10 cellular contexts compared by ENCODE assay signal in the genomic region with DNA sequence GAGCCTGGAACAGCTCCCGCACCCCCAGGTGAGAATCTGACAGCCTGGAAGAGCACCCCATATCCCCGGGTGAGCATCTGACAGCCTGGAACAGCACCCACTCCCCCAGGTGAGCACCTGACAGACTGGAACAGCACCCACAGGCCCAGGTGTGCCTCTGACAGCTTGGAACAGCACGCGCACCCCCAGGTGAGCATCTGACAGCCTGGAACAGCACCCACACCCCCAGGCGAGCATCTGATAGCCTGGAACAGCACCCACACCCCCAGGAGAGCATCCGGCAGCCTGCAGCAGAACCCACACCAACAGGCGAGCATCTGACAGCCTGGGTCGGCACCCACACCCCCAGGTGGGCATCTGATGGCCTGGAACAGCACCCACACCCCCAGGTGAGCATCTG. TPM values are rescaled to one million over a fixed set of nuclear protein-coding genes. Genes with fewer than 3 reads are reported as not detected.
DNase-seq lines count a peak whose midpoint lies in the region; ATAC-seq, FAIRE-seq and TF ChIP-seq lines count a peak whose summit lies in the region.
"Not testable (repeated sequence)": the region's sequence is repeated elsewhere in the genome, so short reads cannot be mapped to it uniquely, and the experiment has no call there.
"Had no signal": no experiment of that assay in that cellular context is flagged by ENCODE, and none has a peak within 500 bp of the region (broad histone marks: within the 10 kb centered on the region; RNA-seq: fewer than 3 reads in every experiment).

No MANE protein-coding gene starts in this region.

- not testable (repeated sequence) for H3K4me1 Mint-ChIP-seq in activated CD4-positive, alpha-beta T cell treated with anti-CD3 and anti-CD28 coated beads, Interleukin-2, amount 10 ng/mL, durations not matched to agents 7 days and 5 days; glutamatergic neuron (ENCODE audit: low read depth, unreplicated experiment); natural killer cell treated with Interleukin-12 subunit alpha and Interleukin-12 subunit beta and Interleukin-15 and Interleukin-18, amount 100 ng/mL, for 72 hours (ENCODE audit: low read depth in 2 of 2)

- FAIRE-seq in kidney (lab: Jason Lieb, UNC), result not testable (repeated sequence)

- H3K27me3 Mint-ChIP-seq in activated CD4-positive, alpha-beta T cell treated with anti-CD3 and anti-CD28 coated beads, Interleukin-2, amount 10 ng/mL, durations not matched to agents 7 days and 5 days; glutamatergic neuron (ENCODE audit: unreplicated experiment); natural killer cell treated with Interleukin-12 subunit alpha and Interleukin-12 subunit beta and Interleukin-15 and Interleukin-18, amount 100 ng/mL, for 72 hours: not testable (repeated sequence)

- not testable (repeated sequence) for TF ChIP-seq CTCF in RWPE2 (IDR thresholded peaks at IDR 0.05; ENCODE audit: poor library complexity, severe bottlenecking); glutamatergic neuron (IDR thresholded peaks at IDR 0.05; ENCODE audit: partially characterized antibody, unreplicated experiment); kidney (IDR thresholded peaks at IDR 0.05; ENCODE audit: borderline replicate concordance, extremely low read depth, insufficient read depth); spleen (IDR thresholded peaks at IDR 0.05 in 8 of 11, conservative IDR thresholded peaks at IDR 0.05 in 3 of 11)

- intact Hi-C loops in kidney (cut with DNase I); spleen (cut with DNase I; ENCODE audit: low total_unique reads); aorta (cut with DNase I): not testable (repeated sequence)

- DNase-seq in RWPE2 (ENCODE audit: low spot score) (peak; percentile 87), glutamatergic neuron (peak; percentile 10), kidney (peak; percentile 51), spleen (peak; percentile 84), aorta (peak; percentile 56 to 91)
- DNase-seq in activated CD4-positive, alpha-beta T cell treated with anti-CD3 and anti-CD28 coated beads, Interleukin-2, amount 10 ng/mL, durations not matched to agents 7 days and 5 days, result peak; percentile 5
- DNase-seq in activated effector memory CD4-positive, alpha-beta T cell treated with anti-CD3 and anti-CD28 coated beads, Interleukin-2, amount 50 U/mL, for 16 hours, result peak; percentile 58
- DNase-seq in natural killer cell treated with Interleukin-12 subunit alpha and Interleukin-12 subunit beta and Interleukin-15 and Interleukin-18, amount 100 ng/mL, for 72 hours (ENCODE audit: low spot score), result peak; percentile 57

- POLR2A ChIA-PET in activated CD4-positive, alpha-beta T cell treated with anti-CD3 and anti-CD28 coated beads, Interleukin-2, amount 10 ng/mL, durations not matched to agents 7 days and 5 days (lab: Charles Lee), result not testable (repeated sequence)

- H3K4me3 ChIP-seq in RWPE2 (ENCODE audit: severe bottlenecking); kidney (ENCODE audit: low read length in 2 of 2); spleen; aorta (ENCODE audit: low read length in 2 of 2): not testable (repeated sequence)

- H3K36me3 Mint-ChIP-seq in activated CD4-positive, alpha-beta T cell treated with anti-CD3 and anti-CD28 coated beads, Interleukin-2, amount 10 ng/mL, durations not matched to agents 7 days and 5 days (ENCODE audit: low read depth); natural killer cell treated with Interleukin-12 subunit alpha and Interleukin-12 subunit beta and Interleukin-15 and Interleukin-18, amount 100 ng/mL, for 72 hours: not testable (repeated sequence)
- H3K36me3 Mint-ChIP-seq in glutamatergic neuron (ENCODE audit: unreplicated experiment), result peaks cover 10% of the 10 kb centered on the region

- not testable (repeated sequence) for H3K9ac ChIP-seq in kidney (ENCODE audit: low read length in 2 of 2)

- not testable (repeated sequence) for TF ChIP-seq POLR2A in spleen (IDR thresholded peaks at IDR 0.05)

- CTCF ChIA-PET in activated CD4-positive, alpha-beta T cell treated with anti-CD3 and anti-CD28 coated beads, Interleukin-2, amount 10 ng/mL, durations not matched to agents 7 days and 5 days (lab: Charles Lee), result not testable (repeated sequence)

- not testable (repeated sequence) for H3K36me3 ChIP-seq in RWPE2 (ENCODE audit: low read depth); kidney (ENCODE audit: control insufficient read depth in 1 of 2, insufficient read depth in 2 of 2, low read length in 2 of 2); spleen; aorta (ENCODE audit: control insufficient read depth in 1 of 2, insufficient read depth in 2 of 2, low read length in 1 of 2)

- not testable (repeated sequence) for ATAC-seq in RWPE2 (ENCODE audit: low read depth); natural killer cell treated with Interleukin-12 subunit alpha and Interleukin-12 subunit beta and Interleukin-15 and Interleukin-18, amount 100 ng/mL, for 72 hours; aorta (ENCODE audit: low FRiP score)

- H3K27ac Mint-ChIP-seq in activated CD4-positive, alpha-beta T cell treated with anti-CD3 and anti-CD28 coated beads, Interleukin-2, amount 10 ng/mL, durations not matched to agents 7 days and 5 days; glutamatergic neuron (ENCODE audit: unreplicated experiment); natural killer cell treated with Interleukin-12 subunit alpha and Interleukin-12 subunit beta and Interleukin-15 and Interleukin-18, amount 100 ng/mL, for 72 hours: not testable (repeated sequence)

- not testable (repeated sequence) for H3K4me1 ChIP-seq in RWPE2 (ENCODE audit: insufficient read depth, poor library complexity, severe bottlenecking); kidney (ENCODE audit: control insufficient read depth in 1 of 2, insufficient read depth in 1 of 2, low read depth in 1 of 2, low read length in 2 of 2); spleen; aorta (ENCODE audit: control insufficient read depth in 1 of 2, insufficient read depth in 2 of 2, low read length in 2 of 2)

- H3K9me3 ChIP-seq in RWPE2 (ENCODE audit: severe bottlenecking); kidney (ENCODE audit: control insufficient read depth in 1 of 2, low read length in 2 of 2); spleen; aorta (ENCODE audit: control insufficient read depth, low read length): not testable (repeated sequence)

- WGBS in spleen, 5 donors, result 47 to 66% (median 61%) methylated on average over 4 to 7 of the region's 8 CpGs
- WGBS in aorta, 2 donors, result 58 to 67% methylated on average over 4 to 5 of the region's 8 CpGs

- H3K9me3 Mint-ChIP-seq in activated CD4-positive, alpha-beta T cell treated with anti-CD3 and anti-CD28 coated beads, Interleukin-2, amount 10 ng/mL, durations not matched to agents 7 days and 5 days; natural killer cell treated with Interleukin-12 subunit alpha and Interleukin-12 subunit beta and Interleukin-15 and Interleukin-18, amount 100 ng/mL, for 72 hours: not testable (repeated sequence)
- peaks cover 11% of the 10 kb centered on the region for H3K9me3 Mint-ChIP-seq in glutamatergic neuron (ENCODE audit: unreplicated experiment)

- not testable (repeated sequence) for H3K27ac ChIP-seq in RWPE2 (ENCODE audit: poor library complexity, severe bottlenecking); kidney (ENCODE audit: low read depth in 2 of 2, low read length in 2 of 2); spleen; aorta (ENCODE audit: low read depth in 1 of 2, low read length in 2 of 2)

- H3K4me3 Mint-ChIP-seq in activated CD4-positive, alpha-beta T cell treated with anti-CD3 and anti-CD28 coated beads, Interleukin-2, amount 10 ng/mL, durations not matched to agents 7 days and 5 days; glutamatergic neuron (ENCODE audit: unreplicated experiment); natural killer cell treated with Interleukin-12 subunit alpha and Interleukin-12 subunit beta and Interleukin-15 and Interleukin-18, amount 100 ng/mL, for 72 hours: not testable (repeated sequence)

- H3K27me3 ChIP-seq in RWPE2 (ENCODE audit: insufficient read depth, poor library complexity, severe bottlenecking); spleen (replicated peaks in 1 of 7); aorta (ENCODE audit: control insufficient read depth in 1 of 2, insufficient read depth in 2 of 2, low read length in 1 of 2): not testable (repeated sequence)

RNA-seq across cellular contexts. Expression of a gene that starts 27.0 kb away (rescaled TPM):
- total RNA-seq in activated CD4-positive, alpha-beta T cell treated with anti-CD3 and anti-CD28 coated beads, Interleukin-2, amount 10 ng/mL, durations not matched to agents 7 days and 5 days, result 1 to 10 TPM; 2.9 to 3.5 TPM
- total RNA-seq in glutamatergic neuron (ENCODE audit: unreplicated experiment) (4.0 TPM), kidney (4.0 TPM), spleen (1 to 10 TPM in 6 of 7 donors, not detected in 1; 1.9 to 4.6 (median 3.5) TPM), aorta (1 to 10 TPM in 1 of 2 donors, under 1 TPM in 1; 0.94 to 2.4 TPM)
- polyA plus RNA-seq in kidney (ENCODE audit: insufficient read depth, low read depth, low replicate concordance) (8.5 TPM), spleen (1 to 10 TPM; 2.5 to 6.4 (median 2.9) TPM), aorta (1 to 10 TPM in 1 of 2 donors, under 1 TPM in 1; 0.63 to 1.8 TPM)
- total RNA-seq in natural killer cell treated with Interleukin-12 subunit alpha and Interleukin-12 subunit beta and Interleukin-15 and Interleukin-18, amount 100 ng/mL, for 72 hours, result under 1 TPM in 1 of 2 donors, not detected in 1; 0.81 TPM
- total RNA-seq: K562, PC-3 had no signal
- polyA plus RNA-seq: K562 had no signal

Comparison
In these comparisons a context has a peak if more than half of its experiments do, and no peak if none do; other contexts are left out.
1. DNase-seq: peak in every context shown above with its lines; median percentile 87 in RWPE2; 84 in spleen; 74 in aorta; 58 in activated effector memory CD4-positive, alpha-beta T cell treated with anti-CD3 and anti-CD28 coated beads, Interleukin-2, amount 50 U/mL, for 16 hours; 57 in natural killer cell treated with Interleukin-12 subunit alpha and Interleukin-12 subunit beta and Interleukin-15 and Interleukin-18, amount 100 ng/mL, for 72 hours; 51 in kidney; 10 in glutamatergic neuron; 5 in activated CD4-positive, alpha-beta T cell treated with anti-CD3 and anti-CD28 coated beads, Interleukin-2, amount 10 ng/mL, durations not matched to agents 7 days and 5 days.